8 cellular contexts compared by ENCODE assay signal in genomic region chr10:100346765-100347567, GRCh38. TPM values are rescaled to one million over a fixed set of nuclear protein-coding genes. Genes with fewer than 3 reads are reported as not detected.
DNase-seq lines count a peak whose midpoint lies in the region; ATAC-seq and TF ChIP-seq lines count a peak whose summit lies in the region.

Gene SCD (plus strand): TSS chr10:100347233. CDS start chr10:100347505, 272 bp downstream.

- no peak for TF ChIP-seq CTCF in BE2C (IDR thresholded peaks at IDR 0.05; ENCODE audit: low read depth, low read length)

- DNase-seq in BE2C (peak; percentile 95), NCI-H524 treated with DMSO at 0.1 percent for 48 hours (lab: John Stamatoyannopoulos, UW) (peak; percentile 60)
- peak; percentile 69 to 73 for DNase-seq in activated CD4-positive, alpha-beta T cell treated with anti-CD3 and anti-CD28 coated beads for 4 hours
- peak in 3 of 4 experiments; percentile 41 to 85 (median 63) for DNase-seq in stimulated activated CD4-positive, alpha-beta T cell treated with anti-CD3 and anti-CD28 coated beads, Interleukin-1b, Interleukin-23, amount 100 ng/mL, for 24 hours (ENCODE audit: low read depth in 4 of 4, low spot score in 1 of 4)

- H3K27ac ChIP-seq in cingulate gyrus (ENCODE audit: low read depth, low read length) (peak within 1 kb of the TSS; percentile 85), layer of hippocampus (ENCODE audit: low read depth, low read length) (peak within 1 kb of the TSS; percentile 90)

- H3K27me3 ChIP-seq in BE2C (no peaks in the 10 kb centered on the region), layer of hippocampus (ENCODE audit: control insufficient read depth, insufficient read depth, low read length) (no peaks in the 10 kb centered on the region)

- peak within 1 kb of the TSS; percentile 97 for H3K4me3 ChIP-seq in BE2C (ENCODE audit: low read depth, low read length)

- ATAC-seq in GM19324 (IDR thresholded peaks at IDR 0.05; ENCODE audit: low FRiP score, unreplicated experiment) (peak; percentile 91), HG03460 (IDR thresholded peaks at IDR 0.05; ENCODE audit: unreplicated experiment) (peak; percentile 90)

- H3K9me3 ChIP-seq in BE2C: no peaks in the 10 kb centered on the region

- peaks cover 5% of the 10 kb centered on the region for H3K4me1 ChIP-seq in BE2C

- peaks cover 44% of the 10 kb centered on the region for H3K36me3 ChIP-seq in BE2C

RNA-seq across cellular contexts. Expression of gene SCD, which starts in this region (rescaled TPM):
- polyA plus RNA-seq in BE2C (2012; ENCODE audit: insufficient read depth, insufficient read length, low read depth): 240 TPM

Comparison
In these comparisons a context has a peak if more than half of its experiments do, and no peak if none do; other contexts are left out.
1. Peak in every context shown above with its lines: DNase-seq, ATAC-seq, H3K4me3 ChIP-seq and H3K27ac ChIP-seq.